Comparison of ENCODE assay signal across 1 cellular context in the genomic region with DNA sequence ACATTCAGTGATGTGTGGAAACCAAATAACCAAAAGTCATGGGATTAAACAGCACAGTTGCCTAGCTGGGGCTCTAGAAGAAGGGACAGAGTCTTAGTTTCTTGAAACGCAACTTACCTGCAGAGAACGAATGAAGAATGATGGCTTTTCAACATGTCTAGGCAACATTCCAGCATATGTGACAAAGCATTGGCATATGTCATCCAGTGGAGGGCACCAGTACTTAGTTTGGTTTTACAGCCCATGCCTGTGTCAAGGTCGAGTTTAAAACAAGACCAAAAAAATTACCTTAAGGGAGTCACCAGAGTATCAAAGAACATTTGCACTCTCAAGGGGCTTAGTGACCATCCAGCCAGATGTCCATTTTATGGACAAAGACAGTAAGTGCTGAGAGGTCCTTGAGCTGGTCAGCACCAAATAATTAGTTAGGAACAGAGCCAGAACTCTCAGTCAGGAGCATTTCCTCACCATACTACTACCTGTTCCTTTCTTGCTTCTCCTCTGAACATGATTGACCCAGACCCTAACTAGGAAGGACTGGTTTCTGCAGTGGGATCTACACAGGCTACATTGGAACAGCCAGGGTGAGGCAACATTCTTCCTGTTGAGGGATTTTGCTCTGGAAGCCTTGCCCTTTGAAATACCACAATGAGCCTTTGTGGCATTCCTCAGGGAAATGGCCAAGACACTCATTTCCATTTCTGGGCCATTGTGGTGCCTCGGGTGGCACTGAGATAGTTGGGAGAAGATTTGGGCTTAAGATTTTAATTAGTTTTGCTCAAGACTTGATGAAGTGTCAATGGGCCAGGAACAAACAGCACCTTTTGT.
TF ChIP-seq lines count a peak whose summit lies in the region.

No MANE protein-coding gene starts in this region.

TF ChIP-seq in SK-N-SH treated with all-trans-retinoic acid at 6 μM for 48 hours, 23 proteins besides CTCF, POLR2A, EP300 and RAD21 (continued from another document):
- TF ChIP-seq, protein P1, sequence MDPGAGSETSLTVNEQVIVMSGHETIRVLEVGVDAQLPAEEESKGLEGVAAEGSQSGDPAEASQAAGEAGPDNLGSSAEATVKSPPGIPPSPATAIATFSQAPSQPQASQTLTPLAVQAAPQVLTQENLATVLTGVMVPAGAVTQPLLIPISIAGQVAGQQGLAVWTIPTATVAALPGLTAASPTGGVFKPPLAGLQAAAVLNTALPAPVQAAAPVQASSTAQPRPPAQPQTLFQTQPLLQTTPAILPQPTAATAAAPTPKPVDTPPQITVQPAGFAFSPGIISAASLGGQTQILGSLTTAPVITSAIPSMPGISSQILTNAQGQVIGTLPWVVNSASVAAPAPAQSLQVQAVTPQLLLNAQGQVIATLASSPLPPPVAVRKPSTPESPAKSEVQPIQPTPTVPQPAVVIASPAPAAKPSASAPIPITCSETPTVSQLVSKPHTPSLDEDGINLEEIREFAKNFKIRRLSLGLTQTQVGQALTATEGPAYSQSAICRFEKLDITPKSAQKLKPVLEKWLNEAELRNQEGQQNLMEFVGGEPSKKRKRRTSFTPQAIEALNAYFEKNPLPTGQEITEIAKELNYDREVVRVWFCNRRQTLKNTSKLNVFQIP (CRISPR knock-in tag; IDR thresholded peaks at IDR 0.05; ENCODE audit: borderline replicate concordance, low read depth): no peak
- TF ChIP-seq TOX (CRISPR knock-in tag; IDR thresholded peaks at IDR 0.05; ENCODE audit: borderline replicate concordance): no peak
- no peak for TF ChIP-seq GLIS3 (CRISPR knock-in tag; IDR thresholded peaks at IDR 0.05)
- no peak for TF ChIP-seq ZNF70 (CRISPR knock-in tag; IDR thresholded peaks at IDR 0.05)
- TF ChIP-seq, protein P2, sequence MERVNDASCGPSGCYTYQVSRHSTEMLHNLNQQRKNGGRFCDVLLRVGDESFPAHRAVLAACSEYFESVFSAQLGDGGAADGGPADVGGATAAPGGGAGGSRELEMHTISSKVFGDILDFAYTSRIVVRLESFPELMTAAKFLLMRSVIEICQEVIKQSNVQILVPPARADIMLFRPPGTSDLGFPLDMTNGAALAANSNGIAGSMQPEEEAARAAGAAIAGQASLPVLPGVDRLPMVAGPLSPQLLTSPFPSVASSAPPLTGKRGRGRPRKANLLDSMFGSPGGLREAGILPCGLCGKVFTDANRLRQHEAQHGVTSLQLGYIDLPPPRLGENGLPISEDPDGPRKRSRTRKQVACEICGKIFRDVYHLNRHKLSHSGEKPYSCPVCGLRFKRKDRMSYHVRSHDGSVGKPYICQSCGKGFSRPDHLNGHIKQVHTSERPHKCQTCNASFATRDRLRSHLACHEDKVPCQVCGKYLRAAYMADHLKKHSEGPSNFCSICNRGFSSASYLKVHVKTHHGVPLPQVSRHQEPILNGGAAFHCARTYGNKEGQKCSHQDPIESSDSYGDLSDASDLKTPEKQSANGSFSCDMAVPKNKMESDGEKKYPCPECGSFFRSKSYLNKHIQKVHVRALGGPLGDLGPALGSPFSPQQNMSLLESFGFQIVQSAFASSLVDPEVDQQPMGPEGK (CRISPR knock-in tag; IDR thresholded peaks at IDR 0.05; ENCODE audit: borderline replicate concordance): no peak
- TF ChIP-seq ZC3H10 (CRISPR knock-in tag; IDR thresholded peaks at IDR 0.05): no peak
- no peak for TF ChIP-seq ISL1 (CRISPR knock-in tag; IDR thresholded peaks at IDR 0.05)
- no peak for TF ChIP-seq ZNF8 (CRISPR knock-in tag; IDR thresholded peaks at IDR 0.05)
- TF ChIP-seq OSR1 (CRISPR knock-in tag; IDR thresholded peaks at IDR 0.05): no peak
- TF ChIP-seq TCF4 (CRISPR knock-in tag; IDR thresholded peaks at IDR 0.05; ENCODE audit: borderline replicate concordance): no peak
- no peak for TF ChIP-seq RARB (CRISPR knock-in tag; IDR thresholded peaks at IDR 0.05)
- no peak for TF ChIP-seq PPARA (CRISPR knock-in tag; IDR thresholded peaks at IDR 0.05; ENCODE audit: borderline replicate concordance)
